10 cellular contexts compared by ENCODE assay signal in the genomic region with DNA sequence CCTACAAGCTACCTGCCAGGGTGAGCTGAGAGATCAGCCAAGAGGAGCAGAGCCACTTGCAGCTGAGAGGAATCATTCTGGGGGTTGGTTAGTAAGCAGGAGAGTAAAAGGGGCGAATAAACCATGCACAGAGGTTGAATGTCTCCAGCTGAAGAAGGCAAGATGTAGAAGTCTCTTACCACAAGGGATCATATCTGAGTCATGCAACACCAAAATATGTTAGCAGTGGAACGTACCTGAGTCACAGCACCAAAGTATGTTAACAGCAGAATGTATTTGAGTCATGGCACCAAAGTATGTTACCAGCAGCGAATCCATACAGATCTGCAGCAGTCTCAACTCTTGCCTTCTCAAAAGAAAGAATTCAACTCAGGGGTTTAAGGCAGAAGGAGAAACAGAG. TPM values are rescaled to one million over a fixed set of nuclear protein-coding genes. Genes with fewer than 3 reads are reported as not detected.
DNase-seq lines count a peak whose midpoint lies in the region; ATAC-seq and TF ChIP-seq lines count a peak whose summit lies in the region.
"Had no signal": no experiment of that assay in that cellular context is flagged by ENCODE, and none has a peak within 500 bp of the region (broad histone marks: within the 10 kb centered on the region; RNA-seq: fewer than 3 reads in every experiment).

No MANE protein-coding gene starts in this region.

- intact Hi-C loops in sigmoid colon (cut with DNase I): no loop called here

- no peak overlapping the region for H3K4me3 ChIP-seq in MM.1S (ENCODE audit: low read length)
- H3K4me3 ChIP-seq in sigmoid colon: no peak overlapping the region

- peak; percentile 47 for DNase-seq in COR-L47 (lab: John Stamatoyannopoulos, UW)
- no peak for DNase-seq in MM.1S
- peak; percentile 87 for DNase-seq in fibroblast of the conjunctiva (ENCODE audit: low read depth)
- no peak for DNase-seq in sigmoid colon
- no peak for DNase-seq in NCI-H2029 (lab: John Stamatoyannopoulos, UW)
- DNase-seq in NOMO-1 (lab: John Stamatoyannopoulos, UW; ENCODE audit: unreplicated experiment in 2 of 2): no peak
- DNase-seq in OCI-M2 (lab: John Stamatoyannopoulos, UW; ENCODE audit: unreplicated experiment): no peak

- H3K36me3 ChIP-seq in MM.1S (replicated peaks; ENCODE audit: insufficient read depth, low read length) (no peaks in the 10 kb centered on the region), sigmoid colon (no peaks in the 10 kb centered on the region)

- TF ChIP-seq EP300 in sigmoid colon (IDR thresholded peaks at IDR 0.05): no peak

- no peaks in the 10 kb centered on the region for H3K9me2 ChIP-seq in MM.1S (replicated peaks; ENCODE audit: insufficient read depth, low read length)

- no peak for TF ChIP-seq POLR2A in sigmoid colon (IDR thresholded peaks at IDR 0.05)

- H4K20me1 ChIP-seq in MM.1S (ENCODE audit: insufficient read depth, low read length): no peaks in the 10 kb centered on the region

- H3F3A ChIP-seq in MM.1S (ENCODE audit: insufficient read depth, low read length): no peaks in the 10 kb centered on the region

- no peaks in the 10 kb centered on the region for H3K9me3 ChIP-seq in MM.1S (replicated peaks; ENCODE audit: insufficient read depth, low read length)
- peaks cover 0 to 4% (median 0%) of the 10 kb centered on the region in 4 donors for H3K9me3 ChIP-seq in sigmoid colon

- no peak overlapping the region for H3K9ac ChIP-seq in MM.1S (ENCODE audit: low read length)

- TF ChIP-seq CTCF in MM.1S (IDR thresholded peaks at IDR 0.05; ENCODE audit: low read length): no peak
- TF ChIP-seq CTCF in sigmoid colon (IDR thresholded peaks at IDR 0.05): no peak

- no peak overlapping the region for H3K4me2 ChIP-seq in MM.1S (ENCODE audit: low read depth, low read length)

- no peaks in the 10 kb centered on the region for H3K79me2 ChIP-seq in MM.1S (ENCODE audit: low read length)

- 71 to 83% methylated on average over 3 of the region's 3 CpGs for WGBS in sigmoid colon, 2 donors

- H3K27me3 ChIP-seq in MM.1S (replicated peaks; ENCODE audit: insufficient read depth, low read length): no peaks in the 10 kb centered on the region
- no peaks in the 10 kb centered on the region for H3K27me3 ChIP-seq in sigmoid colon

- peak; percentile 69 for ATAC-seq in GM21515 (IDR thresholded peaks at IDR 0.05; ENCODE audit: unreplicated experiment)

- H3K4me1 ChIP-seq in MM.1S (ENCODE audit: low read length) (peaks cover 12% of the 10 kb centered on the region; the same call in 1 of the 2 replicates), sigmoid colon (no peaks in the 10 kb centered on the region)

- H3K27ac ChIP-seq in MM.1S (ENCODE audit: low read length): no peak overlapping the region
- H3K27ac ChIP-seq in sigmoid colon: no peak overlapping the region

- 0 out of 2 replicates have a peak overlapping the region, but pooled peaks have one; percentile 9 for H2AFZ ChIP-seq in MM.1S (ENCODE audit: low read length)

RNA-seq across cellular contexts. Expression of gene C4orf51, which starts 29.9 kb away (rescaled TPM):
- total RNA-seq in sigmoid colon: not detected
- polyA plus RNA-seq in sigmoid colon: not detected
- total RNA-seq: cardiac septum, mucosa of gallbladder had no signal

Comparison
In these comparisons a context has a peak if more than half of its experiments do, and no peak if none do; other contexts are left out.
1. DNase-seq: peak in COR-L47 (single experiment) and fibroblast of the conjunctiva (single experiment); none in MM.1S (single experiment), sigmoid colon (single experiment), NCI-H2029 (single experiment), NOMO-1 (0 of 2) and OCI-M2 (single experiment).